Comparison of ENCODE assay signal across 31 cellular contexts in the genomic region with DNA sequence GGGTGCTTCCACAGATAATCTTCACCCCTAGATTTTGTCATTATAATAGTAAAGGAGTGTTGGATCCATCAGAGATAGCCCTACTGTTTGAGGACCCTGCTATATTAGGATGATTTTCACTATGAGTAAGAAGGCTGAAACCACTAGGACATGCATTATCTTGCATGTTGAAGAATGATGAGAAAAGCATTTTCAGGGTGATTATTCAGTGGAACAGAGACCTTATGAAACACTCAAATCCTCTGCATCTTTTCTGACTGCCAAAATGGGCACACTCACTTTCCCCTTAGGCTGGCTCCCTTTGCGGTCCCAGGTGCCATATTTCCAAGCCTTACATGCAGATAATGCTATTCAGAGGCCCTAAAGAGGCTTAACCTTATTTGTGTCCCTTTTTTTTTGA.
"Had no signal": no experiment of that assay in that cellular context is flagged by ENCODE, and none has a peak within 500 bp of the region (broad histone marks: within the 10 kb centered on the region; RNA-seq: fewer than 3 reads in every experiment).

No MANE protein-coding gene starts in this region.

- H3K27ac ChIP-seq: adrenal gland, body of pancreas, Peyer's patch, VCaP had no signal

- H3K27me3 ChIP-seq: adrenal gland, body of pancreas, Peyer's patch had no signal

- H3K4me1 ChIP-seq: adrenal gland, Peyer's patch had no signal

- ATAC-seq: activated naive CD4-positive, alpha-beta T cell treated with anti-CD3 and anti-CD28 coated beads, Interleukin-2, amount 50 U/mL, for 72 hours; activated T-cell treated with anti-CD3 and anti-CD28 coated beads, Interleukin-2, amount 50 U/mL, for 4 hours; body of pancreas; PC-3 had no signal

- H3K4me3 ChIP-seq: adrenal gland, body of pancreas, Peyer's patch had no signal

- DNase-seq: activated B cell treated with CpG ODN at 0.5 μM for 24 hours; activated CD4-positive, alpha-beta memory T cell treated with anti-CD3 and anti-CD28 coated beads for 36 hours; activated CD4-positive, alpha-beta T cell treated with anti-CD3 and anti-CD28 coated beads for 4 hours; activated CD4-positive, alpha-beta T cell treated with anti-CD3 and anti-CD28 coated beads, Interleukin-2, amount 50 U/mL, for 1 hour; activated CD4-positive, CD25-positive, alpha-beta regulatory T cell treated with anti-CD3 and anti-CD28 coated beads, Interleukin-2, amount 50 U/mL, for 72 hours; activated CD8-positive, alpha-beta memory T cell treated with anti-CD3 and anti-CD28 coated beads, Interleukin-2, amount 50 U/mL, for 4 hours; activated gamma-delta T cell treated with Interleukin-2 at 50 U/mL for 16 hours; activated naive CD4-positive, alpha-beta T cell treated with anti-CD3 and anti-CD28 coated beads for 36 hours; activated T-cell treated with anti-CD3 and anti-CD28 coated beads for 4 hours; activated T-cell treated with anti-CD3 and anti-CD28 coated beads, Interleukin-2, amount 50 U/mL, for 4 hours; body of pancreas; central memory CD4-positive, alpha-beta T cell; Karpas-422; NCI-H1105; NCI-H1417 treated with DMSO at 0.1 percent for 48 hours; NCI-H187 treated with DMSO at 0.1 percent for 48 hours; NCI-H2081 treated with DMSO at 0.1 percent for 48 hours; NCI-H345; NCI-H524 treated with DMSO at 0.1 percent for 48 hours; NK-92 treated with Interleukin-12 subunit alpha and Interleukin-12 subunit beta, amount 100 ng/mL, for 24 hours; Peyer's patch; Right ventricle myocardium superior; RPMI8226; SW 1271; T-helper 1 cell; T-helper 2 cell; T-helper 9 cell had no signal

- H3K9me3 ChIP-seq: adrenal gland, body of pancreas, Peyer's patch had no signal

- H3K36me3 ChIP-seq: adrenal gland, Peyer's patch had no signal
